Comparison of ENCODE assay signal across 8 cellular contexts in the genomic region with DNA sequence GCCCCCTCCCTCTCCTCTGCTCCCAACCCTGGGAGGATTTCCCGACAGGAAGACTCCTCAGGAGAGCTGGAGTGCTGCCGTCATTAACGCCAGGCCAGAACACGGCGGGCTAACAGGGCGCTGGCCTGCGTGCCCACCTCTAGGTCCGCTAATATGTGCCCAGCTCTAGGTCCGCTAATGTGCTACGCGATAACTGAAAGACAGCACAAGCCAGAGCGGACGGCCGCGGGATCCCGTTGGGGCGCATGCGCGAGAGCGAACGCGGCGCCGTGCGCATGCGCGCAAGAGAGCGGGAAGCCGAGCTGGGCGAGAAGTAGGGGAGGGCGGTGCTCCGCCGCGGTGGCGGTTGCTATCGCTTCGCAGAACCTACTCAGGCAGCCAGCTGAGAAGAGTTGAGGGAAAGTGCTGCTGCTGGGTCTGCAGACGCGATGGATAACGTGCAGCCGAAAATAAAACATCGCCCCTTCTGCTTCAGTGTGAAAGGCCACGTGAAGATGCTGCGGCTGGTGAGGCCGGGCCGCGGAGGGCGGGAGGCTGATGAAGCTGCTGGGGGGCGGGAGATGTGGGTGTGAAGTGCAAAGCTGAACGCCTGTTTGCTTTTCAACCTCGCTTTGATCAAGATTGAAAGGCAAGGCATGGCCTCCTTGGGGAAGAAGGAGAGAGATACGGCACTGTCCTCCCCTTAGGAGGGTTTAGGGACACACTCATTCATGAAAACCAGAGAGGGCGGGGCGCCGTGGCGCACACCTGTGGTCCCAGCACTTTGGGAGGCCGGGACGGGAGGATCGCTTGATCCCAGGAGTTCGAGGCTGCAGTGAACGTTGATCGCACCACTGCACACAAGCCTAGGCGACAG. TPM values are rescaled to one million over a fixed set of nuclear protein-coding genes. Genes with fewer than 3 reads are reported as not detected.
DNase-seq lines count a peak whose midpoint lies in the region; ATAC-seq and TF ChIP-seq lines count a peak whose summit lies in the region.

A gene with protein sequence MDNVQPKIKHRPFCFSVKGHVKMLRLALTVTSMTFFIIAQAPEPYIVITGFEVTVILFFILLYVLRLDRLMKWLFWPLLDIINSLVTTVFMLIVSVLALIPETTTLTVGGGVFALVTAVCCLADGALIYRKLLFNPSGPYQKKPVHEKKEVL (plus strand): TSS at position 289 of the 856 bp plus-strand sequence. CDS start 140 bp downstream, at position 429.

- H3K36me3 ChIP-seq in mucosa of stomach (ENCODE audit: control insufficient read depth, insufficient read depth, low read length): no peaks in the 10 kb centered on the region

- H3K9ac ChIP-seq in mucosa of stomach (ENCODE audit: low read length): peak within 1 kb of the TSS; percentile 78

- no peaks in the 10 kb centered on the region for H3K27me3 ChIP-seq in mucosa of stomach (ENCODE audit: control insufficient read depth, insufficient read depth, low read length)

- TF ChIP-seq POLR2A in erythroblast (IDR thresholded peaks at IDR 0.05; ENCODE audit: low read length): peak; percentile 94

- ATAC-seq in GM21619 (IDR thresholded peaks at IDR 0.05; ENCODE audit: unreplicated experiment): peak; percentile 68

- H3K4me1 ChIP-seq in mucosa of stomach (ENCODE audit: control insufficient read depth, insufficient read depth, low read length): peaks cover 25% of the 10 kb centered on the region

- peak; percentile 48 for DNase-seq in DMS 273 treated with DMSO at 0.1 percent for 48 hours (lab: John Stamatoyannopoulos, UW)
- peak; percentile 89 for DNase-seq in Jurkat, Clone E6-1 (ENCODE audit: low read depth, low spot score)
- peak; percentile 94 for DNase-seq in activated T-cell treated with anti-CD3 and anti-CD28 coated beads, Interleukin-2, amount 50 U/mL, for 1 hour
- DNase-seq in erythroblast (lab: John Stamatoyannopoulos, UW): peak; percentile 95 to 97
- peak; percentile 68 to 74 for DNase-seq in stimulated activated CD8-positive, alpha-beta memory T cell treated with anti-CD3 and anti-CD28 coated beads, Interleukin-4, amount 100 ng/mL, for 4 hours (ENCODE audit: low read depth in 2 of 2, low spot score in 1 of 2)

- no peaks in the 10 kb centered on the region for H3K9me3 ChIP-seq in mucosa of stomach (ENCODE audit: control insufficient read depth, low read length)

- peak within 1 kb of the TSS; percentile 93 for H3K4me3 ChIP-seq in Jurkat, Clone E6-1 (ENCODE audit: low read length)
- H3K4me3 ChIP-seq in mucosa of stomach (ENCODE audit: low read length): peak within 1 kb of the TSS; percentile 23

TF ChIP-seq in PFSK-1, 5 proteins besides CTCF, POLR2A, EP300 and RAD21:
- TF ChIP-seq POLR2AphosphoS5 (IDR thresholded peaks at IDR 0.05; ENCODE audit: low read depth, low read length) (peak; percentile 88), FOXP2 (optimal IDR thresholded peaks at IDR 0.05; ENCODE audit: borderline replicate concordance, extremely low read depth, extremely low read length, insufficient read depth) (no peak), TAF1 (IDR thresholded peaks at IDR 0.05; ENCODE audit: borderline replicate concordance, insufficient read depth, low read length) (peak; percentile 80; the same call in 1 of the 2 replicates), SIN3A (IDR thresholded peaks at IDR 0.05; ENCODE audit: borderline replicate concordance, insufficient read depth, low read length) (no peak)
- TF ChIP-seq, protein P1, sequence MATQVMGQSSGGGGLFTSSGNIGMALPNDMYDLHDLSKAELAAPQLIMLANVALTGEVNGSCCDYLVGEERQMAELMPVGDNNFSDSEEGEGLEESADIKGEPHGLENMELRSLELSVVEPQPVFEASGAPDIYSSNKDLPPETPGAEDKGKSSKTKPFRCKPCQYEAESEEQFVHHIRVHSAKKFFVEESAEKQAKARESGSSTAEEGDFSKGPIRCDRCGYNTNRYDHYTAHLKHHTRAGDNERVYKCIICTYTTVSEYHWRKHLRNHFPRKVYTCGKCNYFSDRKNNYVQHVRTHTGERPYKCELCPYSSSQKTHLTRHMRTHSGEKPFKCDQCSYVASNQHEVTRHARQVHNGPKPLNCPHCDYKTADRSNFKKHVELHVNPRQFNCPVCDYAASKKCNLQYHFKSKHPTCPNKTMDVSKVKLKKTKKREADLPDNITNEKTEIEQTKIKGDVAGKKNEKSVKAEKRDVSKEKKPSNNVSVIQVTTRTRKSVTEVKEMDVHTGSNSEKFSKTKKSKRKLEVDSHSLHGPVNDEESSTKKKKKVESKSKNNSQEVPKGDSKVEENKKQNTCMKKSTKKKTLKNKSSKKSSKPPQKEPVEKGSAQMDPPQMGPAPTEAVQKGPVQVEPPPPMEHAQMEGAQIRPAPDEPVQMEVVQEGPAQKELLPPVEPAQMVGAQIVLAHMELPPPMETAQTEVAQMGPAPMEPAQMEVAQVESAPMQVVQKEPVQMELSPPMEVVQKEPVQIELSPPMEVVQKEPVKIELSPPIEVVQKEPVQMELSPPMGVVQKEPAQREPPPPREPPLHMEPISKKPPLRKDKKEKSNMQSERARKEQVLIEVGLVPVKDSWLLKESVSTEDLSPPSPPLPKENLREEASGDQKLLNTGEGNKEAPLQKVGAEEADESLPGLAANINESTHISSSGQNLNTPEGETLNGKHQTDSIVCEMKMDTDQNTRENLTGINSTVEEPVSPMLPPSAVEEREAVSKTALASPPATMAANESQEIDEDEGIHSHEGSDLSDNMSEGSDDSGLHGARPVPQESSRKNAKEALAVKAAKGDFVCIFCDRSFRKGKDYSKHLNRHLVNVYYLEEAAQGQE (IDR thresholded peaks at IDR 0.05; ENCODE audit: insufficient read depth in 1 of 2, low read depth in 2 of 2, low read length in 2 of 2): 0 out of 4 replicates have a peak, but pooled peaks of 1 of the 2 experiments have one; percentile 51

RNA-seq across cellular contexts. Expression of the gene that starts here (rescaled TPM):
- 665 TPM for polyA plus RNA-seq in Jurkat, Clone E6-1 (2012; ENCODE audit: insufficient read depth, insufficient read length)
- polyA plus RNA-seq in PFSK-1 (2012; ENCODE audit: insufficient read length, low read depth): 51.6 TPM

Comparison
In these comparisons a context has a peak if more than half of its experiments do, and no peak if none do; other contexts are left out.
1. Peak in every context shown above with its lines: DNase-seq, ATAC-seq and H3K4me3 ChIP-seq.